27 cellular contexts compared by ENCODE assay signal in the genomic region with DNA sequence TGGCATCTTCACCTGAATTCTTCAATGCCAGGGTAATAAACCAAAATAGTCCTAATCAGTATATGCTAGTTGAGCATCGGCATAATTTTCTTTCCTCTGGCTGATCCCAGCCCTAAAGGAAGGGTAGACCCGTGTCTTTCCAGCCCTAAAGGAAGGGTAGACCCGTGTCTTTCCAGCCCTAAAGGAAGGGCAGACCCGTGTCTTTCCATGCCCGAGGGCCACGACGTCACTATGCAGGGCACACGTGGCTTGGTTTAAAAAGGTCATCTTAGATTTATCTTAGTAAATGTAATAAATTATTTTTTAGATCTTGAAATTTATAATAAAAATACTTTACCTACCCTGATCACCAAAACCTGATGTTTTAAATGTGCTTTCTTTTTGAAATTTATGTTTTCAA.
"Had no signal": no experiment of that assay in that cellular context is flagged by ENCODE, and none has a peak within 500 bp of the region (broad histone marks: within the 10 kb centered on the region; RNA-seq: fewer than 3 reads in every experiment).

No MANE protein-coding gene starts in this region.

- H3K27me3 ChIP-seq: hepatocyte, tibial nerve had no signal

- H3K9me3 Mint-ChIP-seq: activated CD8-positive, alpha-beta T cell treated with anti-CD3 and anti-CD28 coated beads for 36 hours; activated naive CD4-positive, alpha-beta T cell treated with anti-CD3 and anti-CD28 coated beads, Interleukin-2, amount 50 U/mL, for 72 hours; activated T-helper 1 cell treated with anti-CD3 and anti-CD28 coated beads, Interleukin-12 subunit alpha, Interleukin-12 subunit beta, Interleukin-2, Interleukin-4 antibody, amounts not matched to agents 30 ng/mL and 10 ng/mL and 1 ng/mL, durations not matched to agents 14 hours and 24 hours and 36 hours; brain; dendritic cell treated with granulocyte-macrophage colony-stimulating factor and Interleukin-4, amounts not matched to agents 40 ng/mL and 50 ng/mL, for 4 days; immature natural killer cell; stimulated activated naive CD8-positive, alpha-beta T cell treated with anti-CD3 and anti-CD28 coated beads, Interleukin-15, amount 100 ng/mL, for 72 hours had no signal

- H3K4me1 ChIP-seq: parathyroid adenoma had no signal

- H3K27me3 Mint-ChIP-seq: activated CD8-positive, alpha-beta memory T cell treated with anti-CD3 and anti-CD28 coated beads, Interleukin-2, amount 10 ng/mL, durations not matched to agents 7 days and 5 days; activated CD8-positive, alpha-beta T cell treated with anti-CD3 and anti-CD28 coated beads for 36 hours; brain; dendritic cell treated with granulocyte-macrophage colony-stimulating factor and Interleukin-4, amounts not matched to agents 40 ng/mL and 50 ng/mL, for 4 days; stimulated activated naive CD8-positive, alpha-beta T cell treated with anti-CD3 and anti-CD28 coated beads, Interleukin-15, amount 100 ng/mL, for 72 hours; T-helper 17 cell had no signal

- H3K27ac ChIP-seq: hepatocyte, parathyroid adenoma, tibial nerve had no signal

- H3K9me3 ChIP-seq: mucosa of descending colon, tibial nerve had no signal

- H3K4me3 ChIP-seq: hepatocyte, mucosa of descending colon, tibial nerve had no signal

- H3K4me3 Mint-ChIP-seq: activated CD8-positive, alpha-beta memory T cell treated with anti-CD3 and anti-CD28 coated beads, Interleukin-2, amount 10 ng/mL, durations not matched to agents 7 days and 5 days; activated CD8-positive, alpha-beta T cell treated with anti-CD3 and anti-CD28 coated beads for 36 hours; activated T-helper 1 cell treated with anti-CD3 and anti-CD28 coated beads, Interleukin-12 subunit alpha, Interleukin-12 subunit beta, Interleukin-2, Interleukin-4 antibody, amounts not matched to agents 30 ng/mL and 10 ng/mL and 1 ng/mL, durations not matched to agents 14 hours and 24 hours and 36 hours; brain; dendritic cell treated with granulocyte-macrophage colony-stimulating factor and Interleukin-4, amounts not matched to agents 40 ng/mL and 50 ng/mL, for 4 days; immature natural killer cell; stimulated activated naive CD8-positive, alpha-beta T cell treated with anti-CD3 and anti-CD28 coated beads, Interleukin-15, amount 100 ng/mL, for 72 hours; T-helper 17 cell had no signal

- H3K27ac Mint-ChIP-seq: activated CD8-positive, alpha-beta memory T cell treated with anti-CD3 and anti-CD28 coated beads, Interleukin-2, amount 10 ng/mL, durations not matched to agents 7 days and 5 days; activated T-helper 1 cell treated with anti-CD3 and anti-CD28 coated beads, Interleukin-12 subunit alpha, Interleukin-12 subunit beta, Interleukin-2, Interleukin-4 antibody, amounts not matched to agents 30 ng/mL and 10 ng/mL and 1 ng/mL, durations not matched to agents 14 hours and 24 hours and 36 hours; dendritic cell treated with granulocyte-macrophage colony-stimulating factor and Interleukin-4, amounts not matched to agents 40 ng/mL and 50 ng/mL, for 4 days had no signal

- ATAC-seq: activated CD8-positive, alpha-beta memory T cell treated with anti-CD3 and anti-CD28 coated beads, Interleukin-2, amount 10 ng/mL, durations not matched to agents 7 days and 5 days; activated CD8-positive, alpha-beta T cell treated with anti-CD3 and anti-CD28 coated beads for 36 hours; activated naive CD4-positive, alpha-beta T cell treated with anti-CD3 and anti-CD28 coated beads, Interleukin-2, amount 50 U/mL, for 72 hours; left ventricle myocardium superior; mucosa of descending colon; right cardiac atrium; stimulated activated naive CD8-positive, alpha-beta T cell treated with anti-CD3 and anti-CD28 coated beads, Interleukin-15, amount 100 ng/mL, for 72 hours; T-helper 17 cell had no signal

- DNase-seq: activated CD4-positive, alpha-beta T cell treated with anti-CD3 and anti-CD28 coated beads for 48 hours; activated CD4-positive, CD25-positive, alpha-beta regulatory T cell; activated CD8-positive, alpha-beta memory T cell treated with anti-CD3 and anti-CD28 coated beads, Interleukin-2, amount 10 ng/mL, durations not matched to agents 7 days and 5 days; activated CD8-positive, alpha-beta T cell treated with anti-CD3 and anti-CD28 coated beads for 36 hours; aorta; caudate nucleus; effector CD4-positive, alpha-beta T cell; erythroblast; foreskin fibroblast; immature natural killer cell; kidney glomerular epithelial cell; left ventricle myocardium superior; mesenchymal stem cell; mucosa of descending colon; nucleus accumbens; right cardiac atrium; stimulated activated CD4-positive, alpha-beta T cell treated with anti-CD3 and anti-CD28 coated beads, Interleukin-12 subunit alpha, Interleukin-12 subunit beta, amount 100 ng/mL, for 4 hours; stimulated activated CD4-positive, alpha-beta T cell treated with anti-CD3 and anti-CD28 coated beads, Interleukin-4, amount 100 ng/mL, for 4 hours; stimulated activated naive CD8-positive, alpha-beta T cell treated with anti-CD3 and anti-CD28 coated beads, Interleukin-15, amount 100 ng/mL, for 72 hours; T-helper 17 cell had no signal
